In the genomic region with DNA sequence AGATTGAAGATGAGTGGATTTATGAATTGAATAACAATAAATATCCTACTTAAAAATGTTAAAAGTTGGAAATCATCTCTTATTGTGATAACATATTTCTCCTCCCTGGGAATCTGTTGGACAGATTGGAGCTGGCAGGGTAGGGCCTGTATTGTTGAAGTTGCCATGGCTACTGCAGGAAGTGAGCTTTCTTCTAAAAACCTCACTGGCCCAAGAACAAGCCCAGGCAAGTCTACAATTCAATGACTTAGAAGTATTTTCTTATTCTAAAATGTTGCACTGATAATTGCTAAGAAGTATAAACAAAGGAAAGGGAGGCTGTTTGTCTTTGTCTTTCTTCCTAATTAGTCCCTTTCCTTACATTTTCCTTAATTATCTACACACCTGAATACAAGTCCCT, we compare ENCODE assay signal across 10 cellular contexts.
A peak's percentile ranks its signal among the peaks of the same experiment; 100 is the strongest.
DNase-seq lines count a peak whose midpoint lies in the region; ATAC-seq and TF ChIP-seq lines count a peak whose summit lies in the region.
"Had no signal": no experiment of that assay in that cellular context is flagged by ENCODE, and none has a peak within 500 bp of the region (broad histone marks: within the 10 kb centered on the region; RNA-seq: fewer than 3 reads in every experiment).

No MANE protein-coding gene starts in this region.

- DNase-seq in AG20443 (ENCODE audit: low spot score): peak; percentile 73
- DNase-seq in HPDE6-E6E7 (ENCODE audit: extremely low spot score): peak; percentile 60
- peak; percentile 12 for DNase-seq in amniotic stem cell (lab: John Stamatoyannopoulos, UW)
- peak; percentile 16 for DNase-seq in hepatic stellate cell (ENCODE audit: low spot score)
- DNase-seq in GM20000 (ENCODE audit: low spot score): no peak
- DNase-seq: lower lobe of right lung, NCI-H1930 had no signal

- ATAC-seq in HG02571 (IDR thresholded peaks at IDR 0.05; ENCODE audit: unreplicated experiment) (no peak), GM21390 (IDR thresholded peaks at IDR 0.05; ENCODE audit: unreplicated experiment) (no peak), HG02642 (IDR thresholded peaks at IDR 0.05; ENCODE audit: poor library complexity, unreplicated experiment) (no peak)
- ATAC-seq: lower lobe of right lung had no signal

- TF ChIP-seq CTCF in GM20000 (IDR thresholded peaks at IDR 0.05; ENCODE audit: extremely low read depth, missing control alignments): no peak
